Comparison of ENCODE assay signal across 10 cellular contexts in genomic region chrY:6913362-6913761, GRCh38. TPM values are rescaled to one million over a fixed set of nuclear protein-coding genes. Genes with fewer than 3 reads are reported as not detected.
"Had no signal": no experiment of that assay in that cellular context is flagged by ENCODE, and none has a peak within 500 bp of the region (broad histone marks: within the 10 kb centered on the region; RNA-seq: fewer than 3 reads in every experiment).

No MANE protein-coding gene starts in this region.

- H3K27me3 Mint-ChIP-seq: IgD-negative memory B cell had no signal

- H3K4me3 ChIP-seq: K562 had no signal

- H3K27ac ChIP-seq: HL-60, KMS-11 had no signal

- H3K27ac Mint-ChIP-seq: IgD-negative memory B cell had no signal

- H3K4me2 ChIP-seq: KMS-11 had no signal

- H3K9me3 Mint-ChIP-seq: IgD-negative memory B cell had no signal

- H3K9ac ChIP-seq: KMS-11 had no signal

- H3K4me1 Mint-ChIP-seq: IgD-negative memory B cell had no signal

- FAIRE-seq: HTR-8/SVneo, K562 had no signal

- DNase-seq: IMR-90, KBM-7, KG1 had no signal

- ATAC-seq: K562 had no signal

- H3K36me3 Mint-ChIP-seq: IgD-negative memory B cell had no signal

- H3K4me3 Mint-ChIP-seq: IgD-negative memory B cell had no signal

RNA-seq across cellular contexts. Expression of gene AMELY, which starts 1.8 kb away (rescaled TPM):
- total RNA-seq: HT-29, HT1080, IMR-90, K562 had no signal
- polyA plus RNA-seq: IgD-negative memory B cell, IMR-90, K562 had no signal

RNA-seq across cellular contexts. Expression of gene TBL1Y, which starts 2.9 kb away (rescaled TPM):
- total RNA-seq: HT-29, HT1080, IMR-90, K562 had no signal
- polyA plus RNA-seq: IgD-negative memory B cell, IMR-90, K562 had no signal
